Comparison of ENCODE assay signal across 2 cellular contexts in genomic region chr21:38965910-38966504, GRCh38.
TF ChIP-seq lines count a peak whose summit lies in the region.

No MANE protein-coding gene starts in this region.

TF ChIP-seq in A549, 52 proteins besides CTCF, POLR2A, EP300 and RAD21 (continued from another document):
- TF ChIP-seq E2F6 (IDR thresholded peaks at IDR 0.05; ENCODE audit: borderline replicate concordance, low read depth) (no peak), ZFP36 (IDR thresholded peaks at IDR 0.05; ENCODE audit: borderline replicate concordance, partially characterized antibody) (no peak), BCL3 (IDR thresholded peaks at IDR 0.05) (no peak), ATOH8 (CRISPR knock-in tag; IDR thresholded peaks at IDR 0.05; ENCODE audit: low read depth) (no peak), USF2 (IDR thresholded peaks at IDR 0.05) (peak; percentile 76), HOXB5 (CRISPR knock-in tag; IDR thresholded peaks at IDR 0.05) (no peak), MAX (IDR thresholded peaks at IDR 0.05) (peak; percentile 46), SMC3 (IDR thresholded peaks at IDR 0.05) (no peak)
TF ChIP-seq in A549: peak in this region for 2.

TF ChIP-seq in HepG2, 621 proteins besides CTCF, POLR2A, EP300 and RAD21 (continues in another document):
- no peak for TF ChIP-seq ZNF142 (CRISPR knock-in tag; IDR thresholded peaks at IDR 0.05)
- peak; percentile 93 for TF ChIP-seq ZFP91 (CRISPR knock-in tag; IDR thresholded peaks at IDR 0.05; ENCODE audit: borderline replicate concordance)
- peak; percentile 16; the same call in 1 of the 2 replicates for TF ChIP-seq HIVEP1 (CRISPR knock-in tag; IDR thresholded peaks at IDR 0.05)
- peak; percentile 39; the same call in 1 of the 2 replicates for TF ChIP-seq MIER3 (CRISPR knock-in tag; IDR thresholded peaks at IDR 0.05; ENCODE audit: borderline replicate concordance)
- peak; percentile 67; the same call in 1 of the 2 replicates for TF ChIP-seq DNMT3B (CRISPR knock-in tag; conservative IDR thresholded peaks at IDR 0.05)
- TF ChIP-seq SOX13 (IDR thresholded peaks at IDR 0.05): no peak; the same call in 1 of the 2 replicates
- TF ChIP-seq SOX13 (CRISPR knock-in tag; conservative IDR thresholded peaks at IDR 0.05 in 1 of 2, IDR thresholded peaks at IDR 0.05 in 1 of 2): peak in 1 of 2 experiments; percentile 67; a peak in 1 of 4 replicates
- TF ChIP-seq ZNF350 (CRISPR knock-in tag; IDR thresholded peaks at IDR 0.05; ENCODE audit: borderline replicate concordance, low read depth): peak; percentile 50; the same call in 1 of the 2 replicates
- peak; percentile 86 for TF ChIP-seq MYC (CRISPR knock-in tag; IDR thresholded peaks at IDR 0.05; ENCODE audit: borderline replicate concordance)
- TF ChIP-seq ZNF550 (CRISPR knock-in tag; IDR thresholded peaks at IDR 0.05; ENCODE audit: borderline replicate concordance): no peak
- TF ChIP-seq SMAD3 (CRISPR knock-in tag; IDR thresholded peaks at IDR 0.05): peak; percentile 84; the same call in 1 of the 2 replicates
- TF ChIP-seq TAF1 (CRISPR knock-in tag; IDR thresholded peaks at IDR 0.05): peak; percentile 87
- TF ChIP-seq MTERF4 (CRISPR knock-in tag; IDR thresholded peaks at IDR 0.05): no peak
- peak; percentile 44 for TF ChIP-seq RXRB (CRISPR knock-in tag; IDR thresholded peaks at IDR 0.05; ENCODE audit: borderline replicate concordance)
- TF ChIP-seq HOXA3 (CRISPR knock-in tag; IDR thresholded peaks at IDR 0.05): peak; percentile 8; the same call in 1 of the 2 replicates
- peak; percentile 63 for TF ChIP-seq FOXO1 (CRISPR knock-in tag; IDR thresholded peaks at IDR 0.05)
- TF ChIP-seq POGK (CRISPR knock-in tag; conservative IDR thresholded peaks at IDR 0.05): peak; percentile 61; the same call in 1 of the 2 replicates
- peak; percentile 61; the same call in 1 of the 2 replicates for TF ChIP-seq REPIN1 (CRISPR knock-in tag; IDR thresholded peaks at IDR 0.05; ENCODE audit: borderline replicate concordance, low read depth)
- TF ChIP-seq CSRNP1 (CRISPR knock-in tag; IDR thresholded peaks at IDR 0.05): 0 out of 2 replicates have a peak, but pooled peaks have one; percentile 55
- no peak for TF ChIP-seq DZIP1 (CRISPR knock-in tag; IDR thresholded peaks at IDR 0.05)
- peak; percentile 86; the same call in 1 of the 2 replicates for TF ChIP-seq NFIC (IDR thresholded peaks at IDR 0.05; ENCODE audit: low read length)
- TF ChIP-seq SOX5 (CRISPR knock-in tag; IDR thresholded peaks at IDR 0.05; ENCODE audit: borderline replicate concordance): peak; percentile 54; the same call in 1 of the 2 replicates
- peak; percentile 44 for TF ChIP-seq PHF8 (CRISPR knock-in tag; IDR thresholded peaks at IDR 0.05)
- 0 out of 2 replicates have a peak, but pooled peaks have one; percentile 11 for TF ChIP-seq RERE (CRISPR knock-in tag; IDR thresholded peaks at IDR 0.05; ENCODE audit: low read depth)
- 0 out of 2 replicates have a peak, but pooled peaks have one; percentile 32 for TF ChIP-seq CCDC6 (CRISPR knock-in tag; IDR thresholded peaks at IDR 0.05)
- peak; percentile 49; the same call in 1 of the 2 replicates for TF ChIP-seq BORCS8-MEF2B (CRISPR knock-in tag; IDR thresholded peaks at IDR 0.05)
- peak; percentile 84; the same call in 1 of the 3 replicates for TF ChIP-seq MXI1 (IDR thresholded peaks at IDR 0.05; ENCODE audit: borderline replicate concordance, low read depth, low read length)
- TF ChIP-seq TFAP4 (IDR thresholded peaks at IDR 0.05; ENCODE audit: borderline replicate concordance, low read depth): peak; percentile 17; the same call in 1 of the 2 replicates
- no peak for TF ChIP-seq ZFP90 (CRISPR knock-in tag; IDR thresholded peaks at IDR 0.05; ENCODE audit: borderline replicate concordance)
- TF ChIP-seq ZNF441 (CRISPR knock-in tag; IDR thresholded peaks at IDR 0.05; ENCODE audit: borderline replicate concordance): peak; percentile 57; the same call in 1 of the 2 replicates
- peak; percentile 45; the same call in 1 of the 2 replicates for TF ChIP-seq ZFX (CRISPR knock-in tag; IDR thresholded peaks at IDR 0.05; ENCODE audit: low read depth)
